8 cellular contexts compared by ENCODE assay signal in the genomic region with DNA sequence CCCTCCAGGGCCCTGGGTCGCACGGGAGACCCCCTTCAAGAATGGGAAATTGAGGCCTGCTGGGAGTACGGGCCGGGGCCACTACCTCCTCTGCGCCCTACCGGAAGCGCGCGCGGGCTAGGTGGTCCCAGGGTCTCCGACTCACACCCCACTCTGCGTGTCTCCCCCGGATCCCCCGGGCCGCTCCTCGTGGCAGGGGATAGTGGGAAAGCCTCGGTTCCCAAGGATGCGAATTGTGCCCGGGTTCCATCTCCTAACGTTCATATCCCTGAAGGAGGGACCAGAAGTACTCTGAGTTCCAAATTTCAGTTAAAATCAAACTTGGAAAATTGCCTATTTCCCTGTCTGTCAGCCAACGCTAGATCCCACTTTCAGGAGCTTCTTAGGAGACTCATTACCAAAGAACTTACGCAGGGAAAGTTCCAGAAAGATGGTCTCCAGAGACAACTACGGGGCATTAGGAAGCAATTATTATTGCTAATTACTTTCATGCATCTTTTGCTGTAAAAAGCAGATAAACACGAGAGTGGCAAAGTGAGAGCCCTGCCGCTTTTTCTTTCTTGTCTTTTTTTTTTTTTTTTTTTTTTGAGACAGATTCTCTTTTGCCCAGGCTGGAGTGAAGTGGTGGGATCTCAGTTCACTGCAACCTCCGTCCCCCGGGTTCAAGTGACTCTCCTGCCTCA.
DNase-seq lines count a peak whose midpoint lies in the region; ATAC-seq and TF ChIP-seq lines count a peak whose summit lies in the region.

No MANE protein-coding gene starts in this region.

- peaks cover 18 to 51% (median 42%) of the 10 kb centered on the region in 10 experiments for H3K4me1 ChIP-seq in BLaER1 treated with 17β-estradiol and CSF1 and Interleukin-3, amounts not matched to agents 10 nM and 100 nM
- peaks cover 10% of the 10 kb centered on the region for H3K4me1 ChIP-seq in NT2/D1 (ENCODE audit: insufficient read depth, insufficient read length)
- H3K4me1 ChIP-seq in parathyroid adenoma = peaks cover 7% of the 10 kb centered on the region

- peaks cover 0 to 49% (median 46%) of the 10 kb centered on the region in 11 experiments; a peak in 18 of 22 replicates for H4K20me1 ChIP-seq in BLaER1 treated with 17β-estradiol and CSF1 and Interleukin-3, amounts not matched to agents 10 nM and 100 nM

- H3K9ac ChIP-seq in BLaER1 treated with 17β-estradiol and CSF1 and Interleukin-3, amounts not matched to agents 10 nM and 100 nM = peak overlapping the region; percentile 82 to 96 (median 91)
- H3K9ac ChIP-seq in NT2/D1 (ENCODE audit: insufficient read length, low read depth) (peak overlapping the region; percentile 97), parathyroid adenoma (no peak overlapping the region)

- peak overlapping the region in 10 of 11 experiments; percentile 56 to 93 (median 88); a peak in 21 of 22 replicates for H3K27ac ChIP-seq in BLaER1 treated with 17β-estradiol and CSF1 and Interleukin-3, amounts not matched to agents 10 nM and 100 nM
- H3K27ac ChIP-seq in parathyroid adenoma = no peak overlapping the region

- TF ChIP-seq CTCF in parathyroid adenoma (IDR thresholded peaks at IDR 0.05) = no peak

- peak overlapping the region; percentile 84 to 100 (median 96) for H3K4me2 ChIP-seq in BLaER1 treated with 17β-estradiol and CSF1 and Interleukin-3, amounts not matched to agents 10 nM and 100 nM
- H3K4me2 ChIP-seq in parathyroid adenoma (ENCODE audit: low read length) = peak overlapping the region; percentile 92

- H3K27me3 ChIP-seq in BLaER1 treated with 17β-estradiol and CSF1 and Interleukin-3, amounts not matched to agents 10 nM and 100 nM = no peaks in the 10 kb centered on the region
- H3K27me3 ChIP-seq in NT2/D1 (ENCODE audit: insufficient read depth, insufficient read length) = no peaks in the 10 kb centered on the region
- no peaks in the 10 kb centered on the region for H3K27me3 ChIP-seq in parathyroid adenoma (ENCODE audit: control insufficient read depth, insufficient read depth, low read length)

- TF ChIP-seq POLR2A in erythroblast (IDR thresholded peaks at IDR 0.05; ENCODE audit: low read length) = no peak

- no peaks in the 10 kb centered on the region for H3K9me3 ChIP-seq in BLaER1 treated with 17β-estradiol and CSF1 and Interleukin-3, amounts not matched to agents 10 nM and 100 nM (replicated peaks in 1 of 11)
- H3K9me3 ChIP-seq in NT2/D1 (ENCODE audit: insufficient read depth, low read length) (no peaks in the 10 kb centered on the region), parathyroid adenoma (ENCODE audit: control insufficient read depth, low read length) (no peaks in the 10 kb centered on the region)

- H2AFZ ChIP-seq in parathyroid adenoma = peak overlapping the region; percentile 95

- H3K4me3 ChIP-seq in BLaER1 treated with 17β-estradiol and CSF1 and Interleukin-3, amounts not matched to agents 10 nM and 100 nM = peak overlapping the region; percentile 69 to 96 (median 88)
- H3K4me3 ChIP-seq in NT2/D1 (ENCODE audit: insufficient read length, low read depth) (peak overlapping the region; percentile 96), parathyroid adenoma (ENCODE audit: low read depth, low read length) (peak overlapping the region; percentile 63)

- peak; percentile 4 for ATAC-seq in GM21390 (IDR thresholded peaks at IDR 0.05; ENCODE audit: unreplicated experiment)

- peaks cover 0 to 37% (median 29%) of the 10 kb centered on the region in 11 experiments; a peak in 16 of 22 replicates for H3K36me3 ChIP-seq in BLaER1 treated with 17β-estradiol and CSF1 and Interleukin-3, amounts not matched to agents 10 nM and 100 nM
- H3K36me3 ChIP-seq in NT2/D1 (ENCODE audit: insufficient read depth, insufficient read length, low read length) (peaks cover 36% of the 10 kb centered on the region), parathyroid adenoma (ENCODE audit: control insufficient read depth, insufficient read depth, low read length) (no peaks in the 10 kb centered on the region)

- no peak for DNase-seq in NT2/D1 (ENCODE audit: low read depth, low spot score)
- peak; percentile 43 to 66 for DNase-seq in erythroblast (lab: John Stamatoyannopoulos, UW)
- DNase-seq in NCI-H1436 treated with DMSO at 0.1 percent for 48 hours (lab: John Stamatoyannopoulos, UW) = no peak
- no peak for DNase-seq in GM19240 (ENCODE audit: insufficient read length, low spot score)
- DNase-seq in glomerular visceral epithelial cell (ENCODE audit: extremely low spot score) = no peak

- no peaks in the 10 kb centered on the region for H3K79me2 ChIP-seq in parathyroid adenoma

Comparison
In these comparisons a context has a peak if more than half of its experiments do, and no peak if none do; other contexts are left out.
1. DNase-seq: peak in erythroblast (2 of 2); none in NT2/D1 (single experiment), NCI-H1436 treated with DMSO at 0.1 percent for 48 hours (single experiment), GM19240 (single experiment) and glomerular visceral epithelial cell (single experiment).
2. Peak in every context shown above with its lines, with median percentiles within 50 percentile points of each other: H3K4me3 ChIP-seq.